11 cellular contexts compared by ENCODE assay signal in the genomic region with DNA sequence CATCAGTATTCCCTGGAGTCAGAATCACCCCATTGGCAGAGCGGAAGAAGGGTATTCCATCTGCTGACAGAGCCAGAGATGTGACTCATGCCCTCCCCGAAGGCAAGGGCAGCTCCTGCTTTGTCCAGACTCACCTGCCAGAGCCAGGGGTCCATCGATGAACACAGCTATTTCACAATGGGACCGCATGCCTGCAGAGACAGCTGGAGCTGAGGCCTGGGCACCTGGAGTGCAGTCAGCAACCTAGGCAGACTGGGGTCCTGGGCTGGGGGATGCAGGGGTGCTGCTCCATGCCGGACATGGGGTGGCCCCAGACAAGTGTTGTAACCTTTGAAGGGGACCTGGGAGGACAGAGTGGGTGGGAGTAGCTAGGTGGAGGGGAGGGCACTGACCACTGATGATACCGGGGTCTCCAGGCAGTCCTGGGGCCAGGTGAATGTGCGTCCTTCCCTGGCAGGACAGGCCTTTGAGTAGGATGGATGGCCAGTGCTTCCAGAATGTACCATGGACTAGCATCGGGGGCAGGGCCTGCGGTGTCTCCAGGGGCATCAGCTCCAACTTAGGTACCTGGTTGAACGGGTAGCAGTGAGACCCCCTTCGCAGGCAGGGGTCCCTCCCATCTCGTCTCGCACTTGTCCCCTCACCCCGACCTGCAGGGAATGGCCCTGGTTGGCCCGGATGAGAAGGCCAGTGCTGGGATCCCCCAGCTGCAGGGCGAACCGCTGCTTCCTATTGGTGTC. TPM values are rescaled to one million over a fixed set of nuclear protein-coding genes. Genes with fewer than 3 reads are reported as not detected.
A peak's percentile ranks its signal among the peaks of the same experiment; 100 is the strongest.
DNase-seq lines count a peak whose midpoint lies in the region; ATAC-seq and TF ChIP-seq lines count a peak whose summit lies in the region.
"Had no signal": no experiment of that assay in that cellular context is flagged by ENCODE, and none has a peak within 500 bp of the region (broad histone marks: within the 10 kb centered on the region; RNA-seq: fewer than 3 reads in every experiment).

No MANE protein-coding gene starts in this region.

- no peak overlapping the region for H3K27ac ChIP-seq in CD8-positive, alpha-beta T cell (ENCODE audit: low read depth, low read length)
- H3K27ac ChIP-seq in HL-60 (replicated peaks) = peak overlapping the region; percentile 78

- no peaks in the 10 kb centered on the region for H3K9me3 Mint-ChIP-seq in CD8-positive, alpha-beta T cell
- no peaks in the 10 kb centered on the region for H3K9me3 Mint-ChIP-seq in nephron

- POLR2A ChIA-PET in CD8-positive, alpha-beta T cell (lab: Charles Lee) = interaction anchor here (1.0 to 5.8 kb wide), 4 partner anchors 17 to 81 kb away, joined by 3 to 86 read pairs (median 26); a partner anchor contains a TSS

- no peak for TF ChIP-seq CTCF in CD8-positive, alpha-beta T cell (IDR thresholded peaks at IDR 0.05)
- TF ChIP-seq CTCF in HL-60 (IDR thresholded peaks at IDR 0.05; ENCODE audit: insufficient read depth, low read length) (no peak), nephron (IDR thresholded peaks at IDR 0.05; ENCODE audit: unreplicated experiment in 3 of 3) (no peak)

- peaks cover 19% of the 10 kb centered on the region for H3K4me1 Mint-ChIP-seq in CD8-positive, alpha-beta T cell (ENCODE audit: low read depth)
- peaks cover 15% of the 10 kb centered on the region for H3K4me1 Mint-ChIP-seq in nephron

- H3K36me3 Mint-ChIP-seq in CD8-positive, alpha-beta T cell = peaks cover 28% of the 10 kb centered on the region
- H3K36me3 Mint-ChIP-seq in nephron (ENCODE audit: low read depth) = no peaks in the 10 kb centered on the region

- CTCF ChIA-PET in CD8-positive, alpha-beta T cell (lab: Charles Lee) = interaction anchor here (0.7 to 20.9 kb wide), 5 partner anchors 8 to 76 kb away, joined by 3 to 263 read pairs (median 4); a partner anchor contains a TSS

- no peaks in the 10 kb centered on the region for H3K9me3 ChIP-seq in CD8-positive, alpha-beta T cell (ENCODE audit: low read length)
- no peaks in the 10 kb centered on the region for H3K9me3 ChIP-seq in adipocyte (ENCODE audit: control insufficient read depth, low read length)
- H3K9me3 ChIP-seq: esophagus muscularis mucosa had no signal

- H3K4me3 ChIP-seq in CD8-positive, alpha-beta T cell (ENCODE audit: low read depth, low read length) = no peak overlapping the region
- H3K4me3 ChIP-seq in HL-60 (replicated peaks; ENCODE audit: insufficient read depth, low read length) (no peak overlapping the region), adipocyte (ENCODE audit: low read length) (no peak overlapping the region)

- peak overlapping the region; percentile 37 for H3K27ac Mint-ChIP-seq in CD8-positive, alpha-beta T cell
- peak overlapping the region in 1 of 3 experiments; percentile 32 for H3K27ac Mint-ChIP-seq in nephron

- H3K27me3 ChIP-seq in CD8-positive, alpha-beta T cell (ENCODE audit: insufficient read depth, low read length) = no peaks in the 10 kb centered on the region
- H3K27me3 ChIP-seq in HL-60 (ENCODE audit: insufficient read depth, poor library complexity, severe bottlenecking) = no peaks in the 10 kb centered on the region
- H3K27me3 ChIP-seq in adipocyte (replicated peaks; ENCODE audit: control insufficient read depth, insufficient read depth, low read length) = no peaks in the 10 kb centered on the region
- H3K27me3 ChIP-seq: esophagus muscularis mucosa had no signal

- H3K36me3 ChIP-seq in CD8-positive, alpha-beta T cell (ENCODE audit: insufficient read depth, low read length) = peaks cover 19% of the 10 kb centered on the region
- no peaks in the 10 kb centered on the region for H3K36me3 ChIP-seq in adipocyte (ENCODE audit: control insufficient read depth, insufficient read depth, low read length, severe bottlenecking)

- peaks cover 29% of the 10 kb centered on the region for H3K4me1 ChIP-seq in CD8-positive, alpha-beta T cell (ENCODE audit: insufficient read depth, low read length)
- H3K4me1 ChIP-seq in adipocyte (ENCODE audit: control insufficient read depth, insufficient read depth, low read length) = peaks cover 15% of the 10 kb centered on the region

- peak overlapping the region; percentile 97 for H3K9ac ChIP-seq in adipocyte (ENCODE audit: low read length)

- no peak for ATAC-seq in CD8-positive, alpha-beta T cell

- intact Hi-C loops in CD8-positive, alpha-beta T cell (cut with DNase I, micrococcal nuclease) = no loop called here

- H3K27me3 Mint-ChIP-seq in CD8-positive, alpha-beta T cell (ENCODE audit: low read depth) = no peaks in the 10 kb centered on the region
- H3K27me3 Mint-ChIP-seq in nephron (ENCODE audit: low read depth) = no peaks in the 10 kb centered on the region

- H3K4me3 Mint-ChIP-seq in CD8-positive, alpha-beta T cell = peak overlapping the region; percentile 93
- H3K4me3 Mint-ChIP-seq in nephron = peak overlapping the region; percentile 87 to 91 (median 90)

- DNase-seq in CD8-positive, alpha-beta T cell = peak in 1 of 7 experiments; percentile 15
- DNase-seq in HL-60 (ENCODE audit: low read depth in 1 of 2, low spot score in 1 of 2) (no peak), adipocyte (ENCODE audit: low read depth) (no peak), AML-193 (lab: John Stamatoyannopoulos, UW) (no peak), medulla oblongata (ENCODE audit: extremely low spot score) (no peak), cerebellum (ENCODE audit: low spot score) (no peak), dedifferentiated amniotic fluid mesenchymal stem cell (ENCODE audit: extremely low spot score) (no peak)
- DNase-seq: NCI-H748 treated with DMSO at 0.1 percent for 48 hours; stimulated activated CD4-positive, alpha-beta T cell treated with anti-CD3 and anti-CD28 coated beads, Interleukin-4, amount 100 ng/mL, for 4 hours had no signal

RNA-seq across cellular contexts. Expression of a gene that starts 1.7 kb away (rescaled TPM):
- 10 to 100 TPM; 12.3 to 14.3 TPM for total RNA-seq in CD8-positive, alpha-beta T cell
- total RNA-seq in cerebellum = 10.3 TPM

RNA-seq across cellular contexts. Expression of a gene that starts 1.8 kb away (rescaled TPM):
- 10 to 100 TPM; 20.1 to 23.6 TPM for total RNA-seq in CD8-positive, alpha-beta T cell
- 12.4 TPM for total RNA-seq in cerebellum

RNA-seq across cellular contexts. Expression of a gene that starts 6.0 kb away (rescaled TPM):
- 10 to 100 TPM; 33.2 to 36.3 TPM for total RNA-seq in CD8-positive, alpha-beta T cell
- 15.7 TPM for total RNA-seq in cerebellum

RNA-seq across cellular contexts. Expression of a gene that starts 10.1 kb away (rescaled TPM):
- 10 to 100 TPM; 33.6 to 40.0 TPM for total RNA-seq in CD8-positive, alpha-beta T cell
- 14.2 TPM for total RNA-seq in cerebellum

RNA-seq across cellular contexts. Expression of a gene that starts 16.6 kb away (rescaled TPM):
- 10 to 100 TPM; 19.4 TPM for total RNA-seq in CD8-positive, alpha-beta T cell
- total RNA-seq in cerebellum = 11.7 TPM
